8 cellular contexts compared by ENCODE assay signal in genomic region chr5:54229041-54229780, GRCh38.
DNase-seq lines count a peak whose midpoint lies in the region; ATAC-seq and TF ChIP-seq lines count a peak whose summit lies in the region.

No MANE protein-coding gene starts in this region.

- H3K27ac Mint-ChIP-seq in effector memory CD8-positive, alpha-beta T cell = no peak overlapping the region
- H3K27ac Mint-ChIP-seq in mesothelial cell of epicardium = no peak overlapping the region

- H3K27me3 Mint-ChIP-seq in effector memory CD8-positive, alpha-beta T cell = no peaks in the 10 kb centered on the region
- peaks cover 1% of the 10 kb centered on the region for H3K27me3 Mint-ChIP-seq in mesothelial cell of epicardium (ENCODE audit: low read depth)

- no peaks in the 10 kb centered on the region for H3K9me3 Mint-ChIP-seq in effector memory CD8-positive, alpha-beta T cell
- peaks cover 11% of the 10 kb centered on the region for H3K9me3 Mint-ChIP-seq in mesothelial cell of epicardium

- peak; percentile 98 for TF ChIP-seq CTCF in mesothelial cell of epicardium (IDR thresholded peaks at IDR 0.05; ENCODE audit: unreplicated experiment)

- H3K36me3 Mint-ChIP-seq in effector memory CD8-positive, alpha-beta T cell (ENCODE audit: insufficient read depth) = no peaks in the 10 kb centered on the region
- H3K36me3 Mint-ChIP-seq in mesothelial cell of epicardium = no peaks in the 10 kb centered on the region

- H3K4me3 Mint-ChIP-seq in effector memory CD8-positive, alpha-beta T cell = no peak overlapping the region
- H3K4me3 Mint-ChIP-seq in mesothelial cell of epicardium = no peak overlapping the region

- H3K4me1 Mint-ChIP-seq in effector memory CD8-positive, alpha-beta T cell (ENCODE audit: low read depth in 2 of 2) = peaks cover 12 to 27% of the 10 kb centered on the region in 2 donors
- H3K4me1 Mint-ChIP-seq in mesothelial cell of epicardium = peaks cover 7% of the 10 kb centered on the region

- DNase-seq in Ammon's horn (ENCODE audit: low spot score) (peak; percentile 62), NCI-H2227 treated with DMSO at 0.1 percent for 48 hours (lab: John Stamatoyannopoulos, UW) (peak; percentile 50), mesothelial cell of epicardium (ENCODE audit: low spot score in 2 of 2, unreplicated experiment in 2 of 2) (peak; percentile 47 to 78)
- peak; percentile 81 to 83 for DNase-seq in activated CD4-positive, alpha-beta T cell treated with anti-CD3 and anti-CD28 coated beads, Interleukin-2, amount 50 U/mL, for 48 hours
- peak; percentile 55 to 70 (median 62) for DNase-seq in effector memory CD8-positive, alpha-beta T cell
- peak; percentile 35 to 47 for DNase-seq in stimulated activated CD8-positive, alpha-beta memory T cell treated with anti-CD3 and anti-CD28 coated beads, Interleukin-4, amount 100 ng/mL, for 1 hour (ENCODE audit: low read depth in 2 of 2, low spot score in 1 of 2)

- ATAC-seq in GM18861 (IDR thresholded peaks at IDR 0.05; ENCODE audit: unreplicated experiment) = peak; percentile 90
- peak; percentile 78 for ATAC-seq in HG03060 (IDR thresholded peaks at IDR 0.05; ENCODE audit: low read depth, unreplicated experiment)
- peak; percentile 88 for ATAC-seq in effector memory CD8-positive, alpha-beta T cell (replicated peaks)

Comparison
In these comparisons a context has a peak if more than half of its experiments do, and no peak if none do; other contexts are left out.
1. Peak in every context shown above with its lines: DNase-seq and ATAC-seq.